In genomic region chr15:85381850-85382751, GRCh38 we compare ENCODE assay signal across 9 cellular contexts. TPM values are rescaled to one million over a fixed set of nuclear protein-coding genes. Genes with fewer than 3 reads are reported as not detected.
DNase-seq lines count a peak whose midpoint lies in the region; ATAC-seq and TF ChIP-seq lines count a peak whose summit lies in the region.
"Had no signal": no experiment of that assay in that cellular context is flagged by ENCODE, and none has a peak within 500 bp of the region (broad histone marks: within the 10 kb centered on the region; RNA-seq: fewer than 3 reads in every experiment).

No MANE protein-coding gene starts in this region.

- no peak overlapping the region for H3K27ac ChIP-seq in HUES48 (ENCODE audit: low read depth, low read length)
- no peak overlapping the region for H3K27ac ChIP-seq in breast epithelium
- H3K27ac ChIP-seq in mucosa of rectum (ENCODE audit: low read depth in 2 of 2, low read length in 2 of 2): peak overlapping the region in 1 of 2 donors; percentile 35

- POLR2A ChIA-PET in AG04449 (lab: Yijun Ruan, JAX): interaction anchor here (1.2 kb wide), 1 partner anchor 23 kb away, joined by 5 read pairs; no protein-coding TSS in a partner anchor

- DNase-seq in AG04449 (ENCODE audit: low read depth, low spot score) (no peak), breast epithelium (ENCODE audit: low spot score in 2 of 2) (no peak), activated gamma-delta T cell (lab: John Stamatoyannopoulos, UW) (no peak), NCI-H2107 (lab: John Stamatoyannopoulos, UW) (no peak)
- DNase-seq: NK-92 treated with Interleukin-12 subunit alpha and Interleukin-12 subunit beta, amount 100 ng/mL, for 24 hours had no signal

- no peaks in the 10 kb centered on the region for H3K27me3 ChIP-seq in HUES48 (ENCODE audit: control insufficient read depth, insufficient read depth, low read length)
- no peaks in the 10 kb centered on the region for H3K27me3 ChIP-seq in breast epithelium
- H3K27me3 ChIP-seq in mucosa of rectum (ENCODE audit: control insufficient read depth in 2 of 2, insufficient read depth in 2 of 2, low read length in 2 of 2): no peaks in the 10 kb centered on the region

- ATAC-seq in HG03378 (IDR thresholded peaks at IDR 0.05; ENCODE audit: unreplicated experiment): no peak
- ATAC-seq in esophagus mucosa: no peak

- intact Hi-C loops in breast epithelium (cut with DNase I; ENCODE audit: low total_unique reads): no loop called here

- H3K4me1 ChIP-seq in HUES48 (ENCODE audit: control insufficient read depth, insufficient read depth, low read length) (peaks cover 9% of the 10 kb centered on the region), breast epithelium (peaks cover 0 to 7% of the 10 kb centered on the region in 2 donors), mucosa of rectum (ENCODE audit: control insufficient read depth in 2 of 2, insufficient read depth in 2 of 2, low read length in 2 of 2) (peaks cover 8 to 9% of the 10 kb centered on the region in 2 donors)

- CTCF ChIA-PET in AG04449 (lab: Yijun Ruan, JAX): interaction anchor here (1.5 to 2.9 kb wide), 4 partner anchors 18 to 105 kb away, joined by 4 to 10 read pairs (median 6); no protein-coding TSS in a partner anchor

- H3K9me3 ChIP-seq in HUES48 (ENCODE audit: control insufficient read depth, insufficient read depth, low read length) (no peaks in the 10 kb centered on the region), breast epithelium (no peaks in the 10 kb centered on the region), mucosa of rectum (ENCODE audit: control insufficient read depth in 2 of 2, low read length in 2 of 2) (no peaks in the 10 kb centered on the region)

- H3K36me3 ChIP-seq in HUES48 (ENCODE audit: control insufficient read depth, insufficient read depth, low read length) (no peaks in the 10 kb centered on the region), breast epithelium (no peaks in the 10 kb centered on the region), mucosa of rectum (ENCODE audit: control insufficient read depth in 2 of 2, insufficient read depth in 2 of 2, low read length in 2 of 2) (no peaks in the 10 kb centered on the region)

- TF ChIP-seq POLR2A in breast epithelium (IDR thresholded peaks at IDR 0.05): no peak

- TF ChIP-seq CTCF in AG04449 (IDR thresholded peaks at IDR 0.05; ENCODE audit: insufficient read depth, low read length, missing control alignments): no peak
- no peak for TF ChIP-seq CTCF in breast epithelium (IDR thresholded peaks at IDR 0.05)

- H3K4me3 ChIP-seq in AG04449 (ENCODE audit: low read depth, low read length) (peak overlapping the region; percentile 73), HUES48 (ENCODE audit: low read depth, low read length) (peak overlapping the region; percentile 78), breast epithelium (peak overlapping the region; percentile 84 to 96 (median 93)), mucosa of rectum (ENCODE audit: low read length in 2 of 2) (peak overlapping the region; percentile 72 to 73)

- H3K9ac ChIP-seq in HUES48 (ENCODE audit: low read depth, low read length) (no peak overlapping the region), mucosa of rectum (ENCODE audit: low read depth in 1 of 2, low read length in 2 of 2) (peak overlapping the region; percentile 54 to 74)

RNA-seq across cellular contexts. Expression of gene AKAP13, which starts 1.7 kb away (rescaled TPM):
- total RNA-seq in breast epithelium (100 to 1,000 TPM; 198 to 331 (median 259) TPM), esophagus mucosa (84.9 TPM)
